Comparison of ENCODE assay signal across 7 cellular contexts in the genomic region with DNA sequence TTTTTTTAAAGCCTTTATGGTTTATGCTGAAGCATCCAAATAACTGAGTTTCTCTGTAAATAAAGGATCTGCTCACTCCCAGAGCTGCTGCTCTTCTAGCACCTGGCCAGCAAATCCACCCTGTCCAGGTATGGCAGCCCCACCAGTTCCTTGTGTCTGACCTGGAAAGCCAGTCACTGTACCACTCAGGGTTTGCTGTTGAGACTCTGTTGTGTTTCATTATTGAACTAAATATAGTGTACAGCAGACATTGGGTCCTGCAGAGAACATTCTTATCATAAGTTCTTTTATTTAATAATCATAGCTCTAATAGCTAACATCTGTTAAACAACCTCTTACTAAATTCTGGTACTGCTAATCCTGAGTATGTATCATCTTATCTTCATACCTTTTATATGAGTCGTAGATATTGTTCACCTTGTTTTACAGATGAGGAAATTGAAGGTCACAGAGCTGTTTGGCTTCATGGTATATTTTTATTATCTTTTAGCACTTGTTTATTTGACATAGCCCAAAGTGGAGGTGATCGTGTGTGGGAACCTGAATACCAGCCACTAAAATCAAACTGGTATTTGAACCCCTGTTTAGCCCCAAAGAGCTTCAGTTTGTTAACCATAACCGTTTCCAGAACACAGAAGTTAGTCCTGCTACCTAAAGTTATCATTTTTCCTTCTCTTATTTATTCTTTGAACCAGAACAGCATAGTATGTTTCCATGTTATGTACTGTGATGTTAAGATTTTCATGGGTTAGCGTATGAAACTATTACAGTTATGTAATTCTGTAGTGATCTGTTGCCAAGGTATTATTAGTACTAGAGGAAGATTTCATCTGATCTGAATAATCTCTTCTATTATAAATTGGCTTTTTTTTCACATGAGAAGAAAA.
DNase-seq lines count a peak whose midpoint lies in the region; ATAC-seq, FAIRE-seq and TF ChIP-seq lines count a peak whose summit lies in the region.
"Not testable (repeated sequence)": the region's sequence is repeated elsewhere in the genome, so short reads cannot be mapped to it uniquely, and the experiment has no call there.

No MANE protein-coding gene starts in this region.

- not testable (repeated sequence) for H3K4me3 Mint-ChIP-seq in astrocyte (ENCODE audit: unreplicated experiment)

- not testable (repeated sequence) for H3K27ac Mint-ChIP-seq in astrocyte (ENCODE audit: unreplicated experiment)

- H3K9me3 Mint-ChIP-seq in astrocyte (ENCODE audit: unreplicated experiment), result not testable (repeated sequence)

- not testable (repeated sequence) for H3K4me1 ChIP-seq in A549; astrocyte (ENCODE audit: insufficient read depth, low read length)

- not testable (repeated sequence) for TF ChIP-seq EP300 in A549 (IDR thresholded peaks at IDR 0.05)

- not testable (repeated sequence) for H3K27me3 ChIP-seq in astrocyte (ENCODE audit: insufficient read depth, low read length)

- not testable (repeated sequence) for H3K4me3 ChIP-seq in A549; astrocyte (ENCODE audit: insufficient read depth, low read depth, low read length)

- DNase-seq in A549 (ENCODE audit: low read depth in 1 of 2, low spot score in 1 of 2); epithelial cell of prostate (ENCODE audit: low read depth, low spot score); Right ventricle myocardium inferior (ENCODE audit: missing footprints): not testable (repeated sequence)
- DNase-seq in ELR (ENCODE audit: low read depth) (peak; percentile 25), M059J (ENCODE audit: low read depth) (peak; percentile 30), astrocyte (ENCODE audit: low read depth) (peak; percentile 4), kidney tubule cell (ENCODE audit: low spot score) (peak; percentile 29)

- TF ChIP-seq RAD21 in A549 (conservative IDR thresholded peaks at IDR 0.05 in 1 of 2, IDR thresholded peaks at IDR 0.05 in 1 of 2), result not testable (repeated sequence)

- 66% methylated on average over 4 of the region's 4 CpGs for WGBS in A549 (ENCODE audit: missing lambda C conversion rate)

- TF ChIP-seq CTCF in A549 (IDR thresholded peaks at IDR 0.05); astrocyte (IDR thresholded peaks at IDR 0.05; ENCODE audit: insufficient read depth, low read depth, low read length): not testable (repeated sequence)

- not testable (repeated sequence) for H3K9me3 ChIP-seq in A549; astrocyte (ENCODE audit: insufficient read depth, low read depth, low read length)

- CTCF ChIA-PET in A549 (lab: Yijun Ruan, JAX), result interaction anchor here (0.6 kb wide), 1 partner anchor 51 kb away, joined by 3 read pairs; no protein-coding TSS in a partner anchor

- TF ChIP-seq POLR2A in A549 (IDR thresholded peaks at IDR 0.05; ENCODE audit: low read length), result not testable (repeated sequence)

- H3K27me3 Mint-ChIP-seq in astrocyte (ENCODE audit: low read depth, unreplicated experiment), result not testable (repeated sequence)

- not testable (repeated sequence) for H3K36me3 ChIP-seq in astrocyte (ENCODE audit: insufficient read depth, low read length)

- not testable (repeated sequence) for H4K20me1 ChIP-seq in astrocyte (ENCODE audit: insufficient read depth, low read length)

- not testable (repeated sequence) for H3K4me1 Mint-ChIP-seq in astrocyte (ENCODE audit: low read depth, unreplicated experiment)

- peak; percentile 68 for FAIRE-seq in A549 (lab: Jason Lieb, UNC)
- FAIRE-seq in astrocyte (lab: Jason Lieb, UNC), result peak; percentile 47

- H3K9ac ChIP-seq in astrocyte (ENCODE audit: low read length), result not testable (repeated sequence)

- H3K79me2 ChIP-seq in astrocyte (ENCODE audit: insufficient read depth, low read length), result not testable (repeated sequence)

- H3K27ac ChIP-seq in A549; astrocyte (ENCODE audit: low read depth, low read length): not testable (repeated sequence)
- H3K27ac ChIP-seq in epithelial cell of prostate, result peak overlapping the region; percentile 77

- not testable (repeated sequence) for H3K36me3 Mint-ChIP-seq in astrocyte (ENCODE audit: low read depth, unreplicated experiment)

- ATAC-seq in A549, result peak; percentile 34 to 38; a peak in 3 of 6 replicates
- peak; percentile 60 for ATAC-seq in Right ventricle myocardium inferior

- H2AFZ ChIP-seq in astrocyte (ENCODE audit: low read depth, low read length), result not testable (repeated sequence)

- POLR2A ChIA-PET in A549 (lab: Yijun Ruan, JAX), result not testable (repeated sequence)

- not testable (repeated sequence) for H3K4me2 ChIP-seq in A549; astrocyte (ENCODE audit: low read length)

- intact Hi-C loops in Right ventricle myocardium inferior (cut with DNase I), result not testable (repeated sequence)
